Comparison of ENCODE assay signal across 28 cellular contexts in the genomic region with DNA sequence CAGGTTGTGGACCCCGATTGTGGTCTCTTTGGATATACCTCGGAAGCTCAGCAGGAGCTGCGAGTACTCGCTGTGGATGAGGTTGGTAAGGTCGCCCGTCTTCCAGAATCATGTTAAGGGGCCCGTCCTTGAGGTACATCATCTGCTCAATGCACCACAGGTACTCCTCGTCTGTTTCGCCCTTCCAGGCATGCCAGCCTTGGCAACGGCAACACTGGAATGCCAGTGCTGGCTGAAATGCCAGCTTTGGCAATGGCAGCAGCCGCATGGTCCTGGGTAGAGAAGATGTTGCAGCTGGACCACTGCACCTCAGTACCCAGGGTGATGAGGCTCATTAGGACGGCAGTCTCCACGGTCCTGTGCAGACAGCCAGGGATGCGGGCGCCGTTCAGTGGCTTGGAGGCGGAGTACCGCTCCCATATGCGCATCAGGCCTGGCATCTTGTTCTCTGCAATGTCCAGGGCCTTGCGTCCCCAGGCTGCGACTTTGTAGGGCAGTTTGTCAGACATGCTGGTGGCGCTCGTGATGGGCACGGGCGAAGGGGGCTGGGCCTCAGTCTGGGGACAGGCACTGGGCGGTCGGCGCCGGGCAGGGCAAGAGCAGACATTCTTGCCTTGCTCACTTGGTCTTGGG.
"Had no signal": no experiment of that assay in that cellular context is flagged by ENCODE, and none has a peak within 500 bp of the region (broad histone marks: within the 10 kb centered on the region; RNA-seq: fewer than 3 reads in every experiment).

No MANE protein-coding gene starts in this region.

- H3K27me3 Mint-ChIP-seq: naive B cell; progenitor cell of endocrine pancreas; stimulated activated naive B cell treated with anti-CD40 and anti-IgM and Interleukin-4, amounts not matched to agents 10 μg/mL and 1 μg/mL and 100 μg/mL, for 72 hours had no signal

- FAIRE-seq: keratinocyte had no signal

- H3K36me3 Mint-ChIP-seq: mesothelial cell of epicardium; naive B cell; natural killer cell; neural progenitor cell; stimulated activated naive B cell treated with anti-CD40 and anti-IgM and Interleukin-4, amounts not matched to agents 10 μg/mL and 1 μg/mL and 100 μg/mL, for 72 hours had no signal

- H3K9me3 ChIP-seq: ovary, right atrium auricular region, right lobe of liver, testis, thyroid gland, transverse colon, upper lobe of left lung, uterus had no signal

- H3K27ac Mint-ChIP-seq: mesothelial cell of epicardium; naive B cell; natural killer cell; nephron progenitor cell; neural progenitor cell; progenitor cell of endocrine pancreas; stimulated activated naive B cell treated with anti-CD40 and anti-IgM and Interleukin-4, amounts not matched to agents 10 μg/mL and 1 μg/mL and 100 μg/mL, for 72 hours had no signal

- H3K36me3 ChIP-seq: left lung, neural progenitor cell, ovary, right atrium auricular region, right lobe of liver, stomach, thyroid gland, transverse colon, upper lobe of left lung, uterus had no signal

- H3K9me3 Mint-ChIP-seq: mesothelial cell of epicardium; nephron progenitor cell; neural progenitor cell; stimulated activated naive B cell treated with anti-CD40 and anti-IgM and Interleukin-4, amounts not matched to agents 10 μg/mL and 1 μg/mL and 100 μg/mL, for 72 hours had no signal

- DNase-seq: hippocampal formation; left colon; mesendoderm; naive B cell; natural killer cell; nephron progenitor cell; ovary; right lobe of liver; stimulated activated CD4-positive, alpha-beta T cell treated with anti-CD3 and anti-CD28 coated beads, Interleukin-1b, Interleukin-23, amount 100 ng/mL, for 48 hours; stimulated activated CD4-positive, alpha-beta T cell treated with anti-CD3 and anti-CD28 coated beads, Interleukin-2, amount 100 ng/mL, for 48 hours; stimulated activated CD4-positive, alpha-beta T cell treated with anti-CD3 and anti-CD28 coated beads, Interleukin-4, amount 100 ng/mL, for 4 hours; stimulated activated CD8-positive, alpha-beta memory T cell treated with anti-CD3 and anti-CD28 coated beads, Interleukin-4, amount 100 ng/mL, for 48 hours; stimulated activated naive B cell treated with anti-CD40 and anti-IgM and Interleukin-4, amounts not matched to agents 10 μg/mL and 1 μg/mL and 100 μg/mL, for 72 hours; stimulated activated naive CD8-positive, alpha-beta T cell treated with anti-CD3 and anti-CD28 coated beads, Interleukin-15, Interleukin-2, amounts not matched to agents 100 U/mL and 50 U/mL, for 24 hours; stomach; testis; thyroid gland; transverse colon; uterus had no signal

- H3K27ac ChIP-seq: left lung, neural progenitor cell, ovary, right atrium auricular region, right lobe of liver, stomach, testis, thyroid gland, transverse colon, upper lobe of left lung, uterus had no signal

- H3K27me3 ChIP-seq: left lung, neural progenitor cell, ovary, right atrium auricular region, right lobe of liver, stomach, testis, thyroid gland, transverse colon, upper lobe of left lung, uterus had no signal

- ATAC-seq: left colon; left lung; natural killer cell; right lobe of liver; stimulated activated naive CD8-positive, alpha-beta T cell treated with anti-CD3 and anti-CD28 coated beads, Interleukin-15, Interleukin-2, amounts not matched to agents 100 U/mL and 50 U/mL, for 24 hours had no signal

- H3K9ac ChIP-seq: neural progenitor cell had no signal

- H3K4me1 ChIP-seq: left lung, neural progenitor cell, right atrium auricular region, right lobe of liver, stomach, testis, thyroid gland, transverse colon, upper lobe of left lung, uterus had no signal

- H3K4me3 ChIP-seq: left lung, lung, neural progenitor cell, ovary, right atrium auricular region, right lobe of liver, smooth muscle cell, stomach, thyroid gland, transverse colon, upper lobe of left lung, uterus had no signal

- H3K4me1 Mint-ChIP-seq: mesothelial cell of epicardium; naive B cell; natural killer cell; nephron progenitor cell; neural progenitor cell; stimulated activated naive B cell treated with anti-CD40 and anti-IgM and Interleukin-4, amounts not matched to agents 10 μg/mL and 1 μg/mL and 100 μg/mL, for 72 hours had no signal

- H3K4me3 Mint-ChIP-seq: mesothelial cell of epicardium; naive B cell; natural killer cell; nephron progenitor cell; neural progenitor cell; stimulated activated naive B cell treated with anti-CD40 and anti-IgM and Interleukin-4, amounts not matched to agents 10 μg/mL and 1 μg/mL and 100 μg/mL, for 72 hours had no signal
